ENCODE assay signal across 8 cellular contexts in the genomic region with DNA sequence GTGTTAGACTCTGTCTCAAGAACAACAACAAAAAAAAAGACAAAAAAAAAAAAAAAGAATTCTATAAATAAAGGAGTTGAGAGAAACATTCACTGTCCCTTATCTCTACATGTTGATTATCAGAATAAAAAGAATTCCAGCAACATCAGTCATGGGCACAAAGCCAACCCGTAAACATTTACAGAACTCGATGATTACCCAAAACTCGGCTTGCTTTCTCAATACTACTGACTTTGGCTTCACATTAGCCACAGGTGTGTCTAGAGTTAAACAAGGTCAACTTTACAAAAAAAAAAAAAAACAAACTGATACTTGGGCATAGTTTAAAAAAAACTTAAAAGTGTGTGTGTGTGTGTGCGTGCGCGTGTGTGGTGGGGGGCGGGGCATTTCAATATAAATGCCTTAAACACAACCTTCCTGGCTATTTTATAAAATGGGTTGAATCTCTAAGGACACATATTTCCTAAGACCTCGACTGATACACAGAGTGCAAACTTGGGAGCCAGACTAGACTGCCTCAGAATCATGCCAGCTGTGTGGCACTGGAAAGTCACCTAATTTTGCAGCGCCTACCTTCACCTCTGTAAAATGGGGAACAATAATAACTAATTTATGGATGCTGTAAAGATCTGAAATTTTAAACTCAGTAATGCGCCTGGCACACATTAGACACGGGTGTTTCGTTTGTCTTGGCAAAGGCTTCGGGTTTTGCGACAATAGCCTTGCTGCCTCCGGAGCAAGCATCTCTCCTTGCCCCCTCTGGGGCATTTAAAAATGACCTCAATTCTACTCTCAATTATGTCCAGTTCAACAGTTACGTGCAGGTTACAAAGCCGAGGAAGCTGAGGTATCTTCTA. TPM values are rescaled to one million over a fixed set of nuclear protein-coding genes. Genes with fewer than 3 reads are reported as not detected.
A peak's percentile ranks its signal among the peaks of the same experiment; 100 is the strongest.
DNase-seq lines count a peak whose midpoint lies in the region; ATAC-seq and TF ChIP-seq lines count a peak whose summit lies in the region.

No MANE protein-coding gene starts in this region.

- peak overlapping the region; percentile 62 for H3K27ac Mint-ChIP-seq in CD8-positive, alpha-beta T cell

- WGBS in esophagus squamous epithelium, 2 donors = 6 to 8% methylated on average over 14 to 17 of the region's 17 CpGs

- H3K27ac ChIP-seq in CD8-positive, alpha-beta T cell (ENCODE audit: low read depth, low read length) = peak overlapping the region; percentile 41
- H3K27ac ChIP-seq in SJCRH30 = peak overlapping the region; percentile 68
- peak overlapping the region; percentile 81 to 92 (median 88) for H3K27ac ChIP-seq in esophagus squamous epithelium
- peak overlapping the region; percentile 59 for H3K27ac ChIP-seq in neutrophil

- no peak for TF ChIP-seq POLR2A in esophagus squamous epithelium (IDR thresholded peaks at IDR 0.05)

- no peaks in the 10 kb centered on the region for H3K9me3 Mint-ChIP-seq in CD8-positive, alpha-beta T cell

- POLR2A ChIA-PET in CD8-positive, alpha-beta T cell (lab: Charles Lee) = interaction anchor here (1.4 to 1.5 kb wide), 2 partner anchors 102 to 246 kb away, joined by 3 to 10 read pairs; a partner anchor contains a TSS

- H3K36me3 ChIP-seq in CD8-positive, alpha-beta T cell (ENCODE audit: insufficient read depth, low read length) = no peaks in the 10 kb centered on the region
- H3K36me3 ChIP-seq in SJCRH30 = peaks cover 3% of the 10 kb centered on the region; the same call in 1 of the 2 replicates
- peaks cover 0 to 28% (median 0%) of the 10 kb centered on the region in 3 donors for H3K36me3 ChIP-seq in esophagus squamous epithelium
- no peaks in the 10 kb centered on the region for H3K36me3 ChIP-seq in neutrophil

- no peak for DNase-seq in CD8-positive, alpha-beta T cell
- DNase-seq in SJCRH30 (peak; percentile 13 to 48), esophagus squamous epithelium (lab: John Stamatoyannopoulos, UW) (no peak), retina (no peak), NCI-H446 (lab: John Stamatoyannopoulos, UW) (no peak)

- peak overlapping the region; percentile 91 for H3K4me3 Mint-ChIP-seq in CD8-positive, alpha-beta T cell

- peaks cover 15% of the 10 kb centered on the region for H3K4me1 ChIP-seq in CD8-positive, alpha-beta T cell (ENCODE audit: insufficient read depth, low read length)
- no peaks in the 10 kb centered on the region for H3K4me1 ChIP-seq in SJCRH30
- peaks cover 3 to 44% (median 7%) of the 10 kb centered on the region in 3 donors for H3K4me1 ChIP-seq in esophagus squamous epithelium
- peaks cover 16 to 18% of the 10 kb centered on the region in 2 experiments for H3K4me1 ChIP-seq in neutrophil (ENCODE audit: control insufficient read depth in 1 of 2, insufficient read depth in 1 of 2, low read depth in 1 of 2, low read length in 1 of 2)

- CTCF ChIA-PET in CD8-positive, alpha-beta T cell (lab: Charles Lee) = interaction anchor here (1.4 kb wide), 1 partner anchor 20 kb away, joined by 4 read pairs; no protein-coding TSS in a partner anchor

- H3K4me1 Mint-ChIP-seq in CD8-positive, alpha-beta T cell (ENCODE audit: low read depth) = peaks cover 23% of the 10 kb centered on the region

- peak overlapping the region; percentile 89 for H3K4me3 ChIP-seq in CD8-positive, alpha-beta T cell (ENCODE audit: low read depth, low read length)
- H3K4me3 ChIP-seq in SJCRH30 (peak overlapping the region; percentile 72), esophagus squamous epithelium (peak overlapping the region; percentile 75 to 89 (median 78)), neutrophil (ENCODE audit: low read depth in 1 of 2, low read length in 1 of 2) (peak overlapping the region; percentile 88 to 91)

- TF ChIP-seq CTCF in CD8-positive, alpha-beta T cell (IDR thresholded peaks at IDR 0.05) = no peak
- TF ChIP-seq CTCF in esophagus squamous epithelium (IDR thresholded peaks at IDR 0.05) (no peak), neutrophil (IDR thresholded peaks at IDR 0.05) (no peak)

- ATAC-seq in CD8-positive, alpha-beta T cell = no peak
- ATAC-seq in GM18907 (IDR thresholded peaks at IDR 0.05; ENCODE audit: unreplicated experiment) = peak; percentile 34
- ATAC-seq in HG03095 (IDR thresholded peaks at IDR 0.05; ENCODE audit: unreplicated experiment) = peak; percentile 12

- intact Hi-C loops in CD8-positive, alpha-beta T cell (cut with DNase I, micrococcal nuclease) = loop anchor here (2.0 to 5.0 kb wide), 3 partner anchors 102 to 246 kb away; a partner anchor contains a TSS
- intact Hi-C loops in esophagus squamous epithelium (cut with DNase I) = no loop called here

- no peaks in the 10 kb centered on the region for H3K27me3 ChIP-seq in CD8-positive, alpha-beta T cell (ENCODE audit: insufficient read depth, low read length)
- H3K27me3 ChIP-seq in SJCRH30 (no peaks in the 10 kb centered on the region), esophagus squamous epithelium (no peaks in the 10 kb centered on the region), neutrophil (no peaks in the 10 kb centered on the region)

- peaks cover 7% of the 10 kb centered on the region for H3K36me3 Mint-ChIP-seq in CD8-positive, alpha-beta T cell

- no peaks in the 10 kb centered on the region for H3K9me3 ChIP-seq in CD8-positive, alpha-beta T cell (ENCODE audit: low read length)
- H3K9me3 ChIP-seq in SJCRH30 (replicated peaks) = no peaks in the 10 kb centered on the region
- no peaks in the 10 kb centered on the region for H3K9me3 ChIP-seq in esophagus squamous epithelium
- H3K9me3 ChIP-seq in neutrophil = no peaks in the 10 kb centered on the region

- H3K27me3 Mint-ChIP-seq in CD8-positive, alpha-beta T cell (ENCODE audit: low read depth) = no peaks in the 10 kb centered on the region

RNA-seq across cellular contexts. Expression of a gene that starts 0.9 kb away (rescaled TPM):
- 10 to 100 TPM in 1 of 2 experiments, 1 to 10 TPM in 1; 9.5 to 10.7 TPM for total RNA-seq in CD8-positive, alpha-beta T cell
- 56.6 and 62.1 TPM in 2 replicates for total RNA-seq in SJCRH30 (2014; rRNA removed; shearing (Covaris generic))
- 100 to 1,000 TPM; 117 to 146 (median 127) TPM for total RNA-seq in esophagus squamous epithelium

Comparison
In these comparisons a context has a peak if more than half of its experiments do, and no peak if none do; other contexts are left out.
1. DNase-seq: peak in SJCRH30 (2 of 2); none in CD8-positive, alpha-beta T cell (0 of 7), esophagus squamous epithelium (single experiment), retina (single experiment) and NCI-H446 (0 of 2).
2. Peak in every context shown above with its lines, with median percentiles within 50 percentile points of each other: H3K27ac ChIP-seq and H3K4me3 ChIP-seq.